Comparison of ENCODE assay signal across 22 cellular contexts in genomic region chr10:54081950-54082349, GRCh38.
"Had no signal": no experiment of that assay in that cellular context is flagged by ENCODE, and none has a peak within 500 bp of the region (broad histone marks: within the 10 kb centered on the region; RNA-seq: fewer than 3 reads in every experiment).

No MANE protein-coding gene starts in this region.

- H3K4me3 ChIP-seq: esophagus muscularis mucosa, gastrocnemius medialis, left ventricle myocardium inferior, lower lobe of right lung, ovary, right atrium auricular region, sigmoid colon, skin epidermis, thoracic aorta, transverse colon had no signal

- H3K9me3 ChIP-seq: esophagus muscularis mucosa, gastrocnemius medialis, lower lobe of right lung, ovary, right atrium auricular region, sigmoid colon, thoracic aorta, transverse colon had no signal

- H3K27me3 ChIP-seq: esophagus muscularis mucosa, gastrocnemius medialis, ovary, right atrium auricular region, sigmoid colon, transverse colon had no signal

- H3K4me1 ChIP-seq: esophagus muscularis mucosa, gastrocnemius medialis, left ventricle myocardium inferior, lower lobe of right lung, right atrium auricular region, sigmoid colon, transverse colon had no signal

- DNase-seq: effector memory CD4-positive, alpha-beta T cell; gastrocnemius medialis; glutamatergic neuron; immature natural killer cell; kidney; left cardiac atrium; left ventricle myocardium inferior; lower lobe of right lung; naive B cell; nucleus accumbens; ovary; sigmoid colon; stimulated activated CD4-positive, alpha-beta T cell treated with anti-CD3 and anti-CD28 coated beads, Interleukin-2, amount 100 ng/mL, for 24 hours; stimulated activated CD4-positive, alpha-beta T cell treated with anti-CD3 and anti-CD28 coated beads, Interleukin-4, amount 100 ng/mL, for 4 hours; stimulated activated naive B cell treated with anti-CD40 and anti-IgM and Interleukin-4, amounts not matched to agents 10 μg/mL and 1 μg/mL and 100 μg/mL, for 72 hours; stimulated activated naive CD8-positive, alpha-beta T cell treated with anti-CD3 and anti-CD28 coated beads, Interleukin-15, amount 100 ng/mL, for 72 hours; transverse colon had no signal

- H3K36me3 ChIP-seq: esophagus muscularis mucosa, gastrocnemius medialis, left ventricle myocardium inferior, lower lobe of right lung, ovary, right atrium auricular region, sigmoid colon, thoracic aorta, transverse colon had no signal

- H3K27ac ChIP-seq: epithelial cell of prostate, esophagus muscularis mucosa, gastrocnemius medialis, left ventricle myocardium inferior, lower lobe of right lung, ovary, right atrium auricular region, sigmoid colon, skin epidermis, thoracic aorta, transverse colon had no signal
